In the genomic region with DNA sequence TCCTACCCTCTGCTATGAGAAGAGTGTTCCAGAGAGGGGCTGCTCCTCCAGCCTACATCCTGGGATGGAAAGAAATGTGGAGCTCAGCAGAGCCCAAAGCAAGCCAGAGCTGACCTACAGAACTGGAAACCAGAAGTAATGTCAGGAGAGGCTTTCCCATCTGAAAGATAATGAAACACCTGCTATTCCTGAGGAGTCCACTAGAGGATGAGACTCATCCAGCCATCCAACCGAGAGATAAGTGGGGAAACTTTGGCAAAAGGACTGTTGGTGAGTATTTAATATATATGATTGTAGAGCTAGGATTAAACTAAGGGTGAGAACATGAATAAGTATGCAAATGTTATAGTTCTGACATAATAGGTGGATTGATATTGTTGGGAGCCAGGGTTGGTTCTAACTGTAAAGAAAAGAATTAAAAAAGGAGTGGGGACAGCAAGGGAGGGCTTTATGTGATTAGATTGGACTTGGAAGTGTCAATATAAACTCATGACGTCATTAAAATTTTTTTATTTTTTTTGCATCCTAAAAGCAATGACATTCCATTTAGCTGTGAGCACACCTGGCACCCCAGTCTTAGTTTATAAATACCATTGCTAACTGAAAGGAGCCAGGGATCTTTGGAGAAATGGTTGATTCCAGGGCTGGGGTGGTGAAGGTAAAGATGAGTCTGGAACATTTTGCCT, we compare ENCODE assay signal across 2 cellular contexts.
TF ChIP-seq lines count a peak whose summit lies in the region.

No MANE protein-coding gene starts in this region.

TF ChIP-seq in HCT116, 20 proteins besides CTCF, POLR2A, EP300 and RAD21 (continued from another document):
- TF ChIP-seq, protein P1, sequence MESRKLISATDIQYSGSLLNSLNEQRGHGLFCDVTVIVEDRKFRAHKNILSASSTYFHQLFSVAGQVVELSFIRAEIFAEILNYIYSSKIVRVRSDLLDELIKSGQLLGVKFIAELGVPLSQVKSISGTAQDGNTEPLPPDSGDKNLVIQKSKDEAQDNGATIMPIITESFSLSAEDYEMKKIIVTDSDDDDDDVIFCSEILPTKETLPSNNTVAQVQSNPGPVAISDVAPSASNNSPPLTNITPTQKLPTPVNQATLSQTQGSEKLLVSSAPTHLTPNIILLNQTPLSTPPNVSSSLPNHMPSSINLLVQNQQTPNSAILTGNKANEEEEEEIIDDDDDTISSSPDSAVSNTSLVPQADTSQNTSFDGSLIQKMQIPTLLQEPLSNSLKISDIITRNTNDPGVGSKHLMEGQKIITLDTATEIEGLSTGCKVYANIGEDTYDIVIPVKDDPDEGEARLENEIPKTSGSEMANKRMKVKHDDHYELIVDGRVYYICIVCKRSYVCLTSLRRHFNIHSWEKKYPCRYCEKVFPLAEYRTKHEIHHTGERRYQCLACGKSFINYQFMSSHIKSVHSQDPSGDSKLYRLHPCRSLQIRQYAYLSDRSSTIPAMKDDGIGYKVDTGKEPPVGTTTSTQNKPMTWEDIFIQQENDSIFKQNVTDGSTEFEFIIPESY (IDR thresholded peaks at IDR 0.05; ENCODE audit: extremely low read depth, insufficient replicate concordance, low read length), result no peak
- TF ChIP-seq, protein P2, sequence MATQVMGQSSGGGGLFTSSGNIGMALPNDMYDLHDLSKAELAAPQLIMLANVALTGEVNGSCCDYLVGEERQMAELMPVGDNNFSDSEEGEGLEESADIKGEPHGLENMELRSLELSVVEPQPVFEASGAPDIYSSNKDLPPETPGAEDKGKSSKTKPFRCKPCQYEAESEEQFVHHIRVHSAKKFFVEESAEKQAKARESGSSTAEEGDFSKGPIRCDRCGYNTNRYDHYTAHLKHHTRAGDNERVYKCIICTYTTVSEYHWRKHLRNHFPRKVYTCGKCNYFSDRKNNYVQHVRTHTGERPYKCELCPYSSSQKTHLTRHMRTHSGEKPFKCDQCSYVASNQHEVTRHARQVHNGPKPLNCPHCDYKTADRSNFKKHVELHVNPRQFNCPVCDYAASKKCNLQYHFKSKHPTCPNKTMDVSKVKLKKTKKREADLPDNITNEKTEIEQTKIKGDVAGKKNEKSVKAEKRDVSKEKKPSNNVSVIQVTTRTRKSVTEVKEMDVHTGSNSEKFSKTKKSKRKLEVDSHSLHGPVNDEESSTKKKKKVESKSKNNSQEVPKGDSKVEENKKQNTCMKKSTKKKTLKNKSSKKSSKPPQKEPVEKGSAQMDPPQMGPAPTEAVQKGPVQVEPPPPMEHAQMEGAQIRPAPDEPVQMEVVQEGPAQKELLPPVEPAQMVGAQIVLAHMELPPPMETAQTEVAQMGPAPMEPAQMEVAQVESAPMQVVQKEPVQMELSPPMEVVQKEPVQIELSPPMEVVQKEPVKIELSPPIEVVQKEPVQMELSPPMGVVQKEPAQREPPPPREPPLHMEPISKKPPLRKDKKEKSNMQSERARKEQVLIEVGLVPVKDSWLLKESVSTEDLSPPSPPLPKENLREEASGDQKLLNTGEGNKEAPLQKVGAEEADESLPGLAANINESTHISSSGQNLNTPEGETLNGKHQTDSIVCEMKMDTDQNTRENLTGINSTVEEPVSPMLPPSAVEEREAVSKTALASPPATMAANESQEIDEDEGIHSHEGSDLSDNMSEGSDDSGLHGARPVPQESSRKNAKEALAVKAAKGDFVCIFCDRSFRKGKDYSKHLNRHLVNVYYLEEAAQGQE (IDR thresholded peaks at IDR 0.05; ENCODE audit: low read depth), result no peak
- TF ChIP-seq, protein P3, sequence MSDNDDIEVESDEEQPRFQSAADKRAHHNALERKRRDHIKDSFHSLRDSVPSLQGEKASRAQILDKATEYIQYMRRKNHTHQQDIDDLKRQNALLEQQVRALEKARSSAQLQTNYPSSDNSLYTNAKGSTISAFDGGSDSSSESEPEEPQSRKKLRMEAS (IDR thresholded peaks at IDR 0.05), result no peak
- TF ChIP-seq ZFX (IDR thresholded peaks at IDR 0.05) (no peak), FOSL1 (IDR thresholded peaks at IDR 0.05; ENCODE audit: low read depth) (no peak), ELF1 (IDR thresholded peaks at IDR 0.05; ENCODE audit: borderline replicate concordance, low read depth) (no peak)
TF ChIP-seq in HCT116: peak in this region for 0.

TF ChIP-seq in HepG2, 621 proteins besides CTCF, POLR2A, EP300 and RAD21 (continued from another document):
- TF ChIP-seq, protein P4, sequence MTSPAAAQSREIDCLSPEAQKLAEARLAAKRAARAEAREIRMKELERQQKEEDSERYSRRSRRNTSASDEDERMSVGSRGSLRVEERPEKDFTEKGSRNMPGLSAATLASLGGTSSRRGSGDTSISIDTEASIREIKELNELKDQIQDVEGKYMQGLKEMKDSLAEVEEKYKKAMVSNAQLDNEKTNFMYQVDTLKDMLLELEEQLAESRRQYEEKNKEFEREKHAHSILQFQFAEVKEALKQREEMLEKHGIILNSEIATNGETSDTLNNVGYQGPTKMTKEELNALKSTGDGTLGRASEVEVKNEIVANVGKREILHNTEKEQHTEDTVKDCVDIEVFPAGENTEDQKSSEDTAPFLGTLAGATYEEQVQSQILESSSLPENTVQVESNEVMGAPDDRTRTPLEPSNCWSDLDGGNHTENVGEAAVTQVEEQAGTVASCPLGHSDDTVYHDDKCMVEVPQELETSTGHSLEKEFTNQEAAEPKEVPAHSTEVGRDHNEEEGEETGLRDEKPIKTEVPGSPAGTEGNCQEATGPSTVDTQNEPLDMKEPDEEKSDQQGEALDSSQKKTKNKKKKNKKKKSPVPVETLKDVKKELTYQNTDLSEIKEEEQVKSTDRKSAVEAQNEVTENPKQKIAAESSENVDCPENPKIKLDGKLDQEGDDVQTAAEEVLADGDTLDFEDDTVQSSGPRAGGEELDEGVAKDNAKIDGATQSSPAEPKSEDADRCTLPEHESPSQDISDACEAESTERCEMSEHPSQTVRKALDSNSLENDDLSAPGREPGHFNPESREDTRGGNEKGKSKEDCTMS (CRISPR knock-in tag; conservative IDR thresholded peaks at IDR 0.05), result no peak
- peak; percentile 93 for TF ChIP-seq CREB1 (IDR thresholded peaks at IDR 0.05)
- no peak for TF ChIP-seq CREB1 (CRISPR knock-in tag; IDR thresholded peaks at IDR 0.05)
- TF ChIP-seq ZNF768 (CRISPR knock-in tag; IDR thresholded peaks at IDR 0.05), result no peak
- TF ChIP-seq ATF7 (IDR thresholded peaks at IDR 0.05), result peak; percentile 97
- TF ChIP-seq ATF7 (CRISPR knock-in tag; IDR thresholded peaks at IDR 0.05), result no peak
- TF ChIP-seq TBP (CRISPR knock-in tag; IDR thresholded peaks at IDR 0.05), result no peak
- no peak for TF ChIP-seq ZNF660 (CRISPR knock-in tag; IDR thresholded peaks at IDR 0.05; ENCODE audit: borderline replicate concordance, low read depth)
- no peak for TF ChIP-seq ZNF850 (CRISPR knock-in tag; conservative IDR thresholded peaks at IDR 0.05)
